In genomic region chr6:144767066-144767465, GRCh38 we compare ENCODE assay signal across 2 cellular contexts.
TF ChIP-seq lines count a peak whose summit lies in the region.

No MANE protein-coding gene starts in this region.

TF ChIP-seq in GM23338, 12 proteins besides CTCF, POLR2A, EP300 and RAD21 (continued from another document):
- TF ChIP-seq ZNF462 (CRISPR knock-in tag; IDR thresholded peaks at IDR 0.05) = no peak
- TF ChIP-seq ETS1 (IDR thresholded peaks at IDR 0.05) = no peak
- TF ChIP-seq POLR2AphosphoS5 (IDR thresholded peaks at IDR 0.05; ENCODE audit: low read depth) = no peak
- no peak for TF ChIP-seq EZH2phosphoT487 (IDR thresholded peaks at IDR 0.05; ENCODE audit: unreplicated experiment)
- no peak for TF ChIP-seq ZNF331 (CRISPR knock-in tag; IDR thresholded peaks at IDR 0.05; ENCODE audit: low read depth)
- no peak for TF ChIP-seq ZNF114 (CRISPR knock-in tag; IDR thresholded peaks at IDR 0.05)
- TF ChIP-seq CREB1 (CRISPR knock-in tag; IDR thresholded peaks at IDR 0.05; ENCODE audit: low read depth) = no peak
- TF ChIP-seq EZH2 (IDR thresholded peaks at IDR 0.05; ENCODE audit: low read depth, unreplicated experiment) = no peak
- TF ChIP-seq STAT1 (IDR thresholded peaks at IDR 0.05; ENCODE audit: unreplicated experiment) = no peak
- no peak for TF ChIP-seq REST (IDR thresholded peaks at IDR 0.05; ENCODE audit: unreplicated experiment)
- no peak for TF ChIP-seq NANOG (IDR thresholded peaks at IDR 0.05; ENCODE audit: borderline replicate concordance)

TF ChIP-seq in WTC11, 78 proteins besides CTCF, POLR2A, EP300 and RAD21 (continued from another document):
- TF ChIP-seq ERG (CRISPR knock-in tag; IDR thresholded peaks at IDR 0.05) (no peak), GRHL2 (CRISPR knock-in tag; IDR thresholded peaks at IDR 0.05; ENCODE audit: insufficient replicate concordance, severe bottlenecking) (no peak), ZNF263 (CRISPR knock-in tag; IDR thresholded peaks at IDR 0.05; ENCODE audit: low read depth) (no peak), TP53 (CRISPR knock-in tag; IDR thresholded peaks at IDR 0.05) (no peak), ZNF281 (CRISPR knock-in tag; IDR thresholded peaks at IDR 0.05) (no peak), NFATC4 (CRISPR knock-in tag; IDR thresholded peaks at IDR 0.05) (no peak), MAX (CRISPR knock-in tag; IDR thresholded peaks at IDR 0.05) (no peak)
